ENCODE assay signal across 1 cellular context in genomic region chr10:79058899-79059771, GRCh38.
TF ChIP-seq lines count a peak whose summit lies in the region.

No MANE protein-coding gene starts in this region.

TF ChIP-seq in K562, 482 proteins besides CTCF, POLR2A, EP300 and RAD21 (continued from another document):
- TF ChIP-seq ZMIZ1 (IDR thresholded peaks at IDR 0.05; ENCODE audit: low read depth in 2 of 2, low read length in 2 of 2) (0 out of 4 replicates have a peak, but pooled peaks of 1 of the 2 experiments have one; percentile 26), RBM25 (IDR thresholded peaks at IDR 0.05; ENCODE audit: low read depth, low read length, severe bottlenecking) (peak; percentile 50), ARID1B (IDR thresholded peaks at IDR 0.05) (peak; percentile 78), ATF3 (IDR thresholded peaks at IDR 0.05) (no peak), ATF3 (CRISPR knock-in tag; conservative IDR thresholded peaks at IDR 0.05) (no peak), TFAM (CRISPR knock-in tag; conservative IDR thresholded peaks at IDR 0.05) (no peak), RCOR1 (IDR thresholded peaks at IDR 0.05; ENCODE audit: borderline replicate concordance in 1 of 2, low read depth in 2 of 2, low read length in 2 of 2) (peak in 1 of 2 experiments; percentile 90; a peak in 3 of 4 replicates), KDM1A (IDR thresholded peaks at IDR 0.05) (peak in 1 of 2 experiments; percentile 73; a peak in 2 of 4 replicates), CCNT2 (IDR thresholded peaks at IDR 0.05; ENCODE audit: borderline replicate concordance, extremely low read depth, insufficient read length, low read depth, low read length) (peak; percentile 25), TCF3 (CRISPR knock-in tag; IDR thresholded peaks at IDR 0.05) (peak; percentile 68), ZNF717 (CRISPR knock-in tag; IDR thresholded peaks at IDR 0.05) (no peak), HOMEZ (CRISPR knock-in tag; IDR thresholded peaks at IDR 0.05) (no peak), MEIS2 (IDR thresholded peaks at IDR 0.05; ENCODE audit: partially characterized antibody) (peak; percentile 19), CTBP1 (IDR thresholded peaks at IDR 0.05; ENCODE audit: borderline replicate concordance) (peak; percentile 64; the same call in 1 of the 2 replicates), MEF2D (tag; conservative IDR thresholded peaks at IDR 0.05; ENCODE audit: low read depth) (no peak), LEF1 (IDR thresholded peaks at IDR 0.05) (no peak), PHB (CRISPR knock-in tag; IDR thresholded peaks at IDR 0.05) (no peak), TAL1 (IDR thresholded peaks at IDR 0.05) (peak; percentile 64), FUS (optimal IDR thresholded peaks at IDR 0.05; ENCODE audit: low read depth, low read length) (no peak), ATF7 (IDR thresholded peaks at IDR 0.05) (no peak), CBFA2T3 (IDR thresholded peaks at IDR 0.05) (peak; percentile 81), HDAC1 (IDR thresholded peaks at IDR 0.05) (0 out of 4 replicates have a peak, but pooled peaks of 1 of the 2 experiments have one; percentile 34), SMARCE1 (IDR thresholded peaks at IDR 0.05) (peak; percentile 50; the same call in 1 of the 2 replicates), ADNP (tag; IDR thresholded peaks at IDR 0.05) (peak; percentile 74; the same call in 1 of the 2 replicates), BCOR (IDR thresholded peaks at IDR 0.05) (0 out of 2 replicates have a peak, but pooled peaks have one; percentile 58), SNAPC5 (CRISPR knock-in tag; IDR thresholded peaks at IDR 0.05) (no peak), ZBTB7A (IDR thresholded peaks at IDR 0.05; ENCODE audit: borderline replicate concordance, control insufficient read depth, low read depth, low read length) (0 out of 2 replicates have a peak, but pooled peaks have one; percentile 11), MNT (conservative IDR thresholded peaks at IDR 0.05) (0 out of 4 replicates have a peak, but pooled peaks of 1 of the 2 experiments have one; percentile 28), VEZF1 (CRISPR knock-in tag; IDR thresholded peaks at IDR 0.05) (peak; percentile 63; the same call in 1 of the 2 replicates)
